In genomic region chr1:43946244-43947060, GRCh38 we compare ENCODE assay signal across 1 cellular context.
A peak's percentile ranks its signal among the peaks of the same experiment; 100 is the strongest.
TF ChIP-seq lines count a peak whose summit lies in the region.

TSS of gene IPO13 (plus strand) at chr1:43946950. CDS start at chr1:43947601, 651 bp downstream.

TF ChIP-seq in A549, 52 proteins besides CTCF, POLR2A, EP300 and RAD21 (continued from another document):
- TF ChIP-seq REST (IDR thresholded peaks at IDR 0.05): peak; percentile 89
- no peak for TF ChIP-seq HOXB5 (CRISPR knock-in tag; IDR thresholded peaks at IDR 0.05)
- peak; percentile 82 for TF ChIP-seq USF2 (IDR thresholded peaks at IDR 0.05)
- no peak for TF ChIP-seq FOSB (CRISPR knock-in tag; IDR thresholded peaks at IDR 0.05)
- no peak for TF ChIP-seq HEYL (CRISPR knock-in tag; IDR thresholded peaks at IDR 0.05)
- TF ChIP-seq MAZ (IDR thresholded peaks at IDR 0.05; ENCODE audit: borderline replicate concordance, low read depth, low read length): no peak
- TF ChIP-seq MAX (IDR thresholded peaks at IDR 0.05): peak; percentile 97
